Comparison of ENCODE assay signal across 8 cellular contexts in the genomic region with DNA sequence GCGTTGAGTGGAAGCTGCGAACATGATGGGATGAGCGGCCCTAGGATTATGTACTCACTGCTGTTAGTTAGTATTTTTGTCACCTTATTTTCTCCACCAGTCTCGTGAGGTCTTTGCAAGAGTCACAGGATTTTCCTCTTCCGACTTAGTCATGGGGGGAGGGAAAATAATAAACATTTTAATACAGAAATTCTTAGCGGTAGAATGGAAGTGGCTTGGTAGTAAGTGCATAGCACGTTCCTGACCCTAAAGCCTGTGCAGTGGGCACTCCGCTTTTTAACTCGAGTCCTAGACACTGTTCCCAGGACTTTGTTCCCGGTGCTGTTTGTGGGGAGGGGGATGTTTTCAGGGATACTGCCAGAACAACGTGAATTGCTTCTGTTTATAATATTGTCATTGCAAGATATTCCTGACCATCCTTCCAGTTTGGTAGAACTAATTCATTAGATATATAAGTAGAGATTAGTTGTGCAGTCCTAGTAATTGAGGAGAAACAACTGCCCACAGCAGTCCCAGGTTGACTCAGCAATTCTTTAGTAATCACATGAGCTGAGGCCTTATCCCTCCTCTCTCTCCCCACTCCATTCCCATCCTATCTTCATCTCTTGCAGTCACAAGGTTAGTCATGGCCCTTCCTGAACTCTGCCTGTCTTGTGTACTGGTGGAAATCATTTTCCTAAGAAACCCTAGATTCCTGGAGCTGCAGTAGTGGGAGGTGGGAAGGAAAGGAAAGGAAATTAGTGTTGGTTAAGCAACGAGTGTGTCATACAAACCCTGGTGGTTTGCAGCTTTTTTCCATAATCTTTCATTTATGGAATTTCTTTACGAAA. TPM values are rescaled to one million over a fixed set of nuclear protein-coding genes. Genes with fewer than 3 reads are reported as not detected.
A peak's percentile ranks its signal among the peaks of the same experiment; 100 is the strongest.
DNase-seq lines count a peak whose midpoint lies in the region; ATAC-seq, FAIRE-seq and TF ChIP-seq lines count a peak whose summit lies in the region.

No MANE protein-coding gene starts in this region.

- CTCF ChIA-PET in PC-3 (lab: Charles Lee): interaction anchor here (1.0 kb wide), 1 partner anchor 357 kb away, joined by 4 read pairs; no protein-coding TSS in a partner anchor

- H3K4me2 ChIP-seq in PC-3 (ENCODE audit: low read length): peak overlapping the region; percentile 84

- ATAC-seq in PC-3 (peak; percentile 25), GM18873 (IDR thresholded peaks at IDR 0.05; ENCODE audit: low FRiP score, unreplicated experiment) (no peak)

- peaks cover 22% of the 10 kb centered on the region for H3K36me3 ChIP-seq in PC-3 (ENCODE audit: low read depth, low read length)

- H3K9me2 ChIP-seq in PC-3 (replicated peaks; ENCODE audit: low read length): no peaks in the 10 kb centered on the region

- TF ChIP-seq CTCF in PC-3 (conservative IDR thresholded peaks at IDR 0.05; ENCODE audit: low read depth, low read length) (no peak), fibroblast of mammary gland (conservative IDR thresholded peaks at IDR 0.05; ENCODE audit: control insufficient read depth, insufficient read depth, low read depth, low read length) (no peak)

- peak overlapping the region; percentile 71 for H3K27ac ChIP-seq in PC-3 (ENCODE audit: low read length)

- peaks cover 70% of the 10 kb centered on the region for H3K79me2 ChIP-seq in PC-3 (ENCODE audit: low read length)

- POLR2A ChIA-PET in PC-3 (lab: Charles Lee; ENCODE audit: unreplicated experiment): interaction anchor here (0.6 to 1.5 kb wide), 5 partner anchors 16 to 428 kb away, joined by 3 to 5 read pairs (median 4); partner anchors contain the start of gene SIX1

- H3K4me3 ChIP-seq in PC-3 (ENCODE audit: low read length) (peak overlapping the region; percentile 93), fibroblast of mammary gland (ENCODE audit: control insufficient read depth, low read depth, low read length) (peak overlapping the region; percentile 96)

- no peaks in the 10 kb centered on the region for H4K20me1 ChIP-seq in PC-3 (ENCODE audit: low read length)

- H3K9ac ChIP-seq in PC-3 (ENCODE audit: low read length): peak overlapping the region; percentile 89

- DNase-seq in ACHN (peak; percentile 62), GM19239 (ENCODE audit: insufficient read length, low spot score) (no peak), PC-3 (peak; percentile 58), fibroblast of mammary gland (ENCODE audit: low read depth) (peak; percentile 96), pons (ENCODE audit: low spot score) (peak; percentile 14), COLO668 (lab: John Stamatoyannopoulos, UW; ENCODE audit: unreplicated experiment) (no peak), ureter (ENCODE audit: low spot score) (no peak)

- in situ Hi-C loops in ACHN (cut with HindIII; ENCODE audit: low pct_ligation_motif_present, low pct_unique_long_range_greater_than_20kb, low sequenced_read_pairs): no loop called here

- peak overlapping the region; percentile 97 for H2AFZ ChIP-seq in PC-3 (ENCODE audit: low read length)

- peaks cover 57% of the 10 kb centered on the region for H3K4me1 ChIP-seq in PC-3 (ENCODE audit: insufficient read depth, low read length)

- BruUV-seq in PC-3 (replicated peaks; lab: Mats Ljungman, UMichigan): no TSS peak

- H3K27me3 ChIP-seq in PC-3 (ENCODE audit: low read length): no peaks in the 10 kb centered on the region

- H3K9me3 ChIP-seq in PC-3 (ENCODE audit: low read length): no peaks in the 10 kb centered on the region

- FAIRE-seq in GM19239 (lab: Jason Lieb, UNC): peak; percentile 63

- no peaks in the 10 kb centered on the region for H3F3A ChIP-seq in PC-3 (ENCODE audit: low read length, unreplicated experiment)

- intact Hi-C loops in PC-3 (cut with micrococcal nuclease): loop anchor here (1.0 to 2.0 kb wide), 9 partner anchors 43 to 357 kb away; partner anchors contain the start of genes SIX1 and SIX4

RNA-seq across cellular contexts. Expression of gene SLC38A6, which starts 0.8 kb away (rescaled TPM):
- total RNA-seq in PC-3 (2014; rRNA removed): 24.8 and 28.0 TPM in 2 replicates
- 18.3 TPM for total RNA-seq in ureter

RNA-seq across cellular contexts. Expression of gene TRMT5, which starts 1.0 kb away (rescaled TPM):
- total RNA-seq in PC-3 (2014; rRNA removed) (12.8 and 15.8 TPM in 2 replicates), ureter (21.8 TPM)

Comparison
In these comparisons a context has a peak if more than half of its experiments do, and no peak if none do; other contexts are left out.
1. DNase-seq: peak in ACHN (single experiment), PC-3 (single experiment), fibroblast of mammary gland (single experiment) and pons (single experiment); none in GM19239 (single experiment), COLO668 (single experiment) and ureter (single experiment).